Comparison of ENCODE assay signal across 16 cellular contexts in genomic region chr4:134145369-134145768, GRCh38. TPM values are rescaled to one million over a fixed set of nuclear protein-coding genes. Genes with fewer than 3 reads are reported as not detected.
DNase-seq lines count a peak whose midpoint lies in the region; ATAC-seq and TF ChIP-seq lines count a peak whose summit lies in the region.
"Had no signal": no experiment of that assay in that cellular context is flagged by ENCODE, and none has a peak within 500 bp of the region (broad histone marks: within the 10 kb centered on the region; RNA-seq: fewer than 3 reads in every experiment).

No MANE protein-coding gene starts in this region.

- H3K9ac ChIP-seq in HUES48 (ENCODE audit: low read depth, low read length) (no peak overlapping the region), smooth muscle cell (ENCODE audit: low read depth) (no peak overlapping the region)
- H3K9ac ChIP-seq: GM23248 had no signal

- no peak overlapping the region for H3K4me3 Mint-ChIP-seq in WTC11
- H3K4me3 Mint-ChIP-seq: CD4-positive, alpha-beta memory T cell; H9 had no signal

- WGBS in smooth muscle cell (ENCODE audit: low lambda C conversion rate), result 27% methylated on average over 2 of the region's 2 CpGs

- H3K27me3 ChIP-seq in HUES48 (ENCODE audit: control insufficient read depth, insufficient read depth, low read length) (no peaks in the 10 kb centered on the region), smooth muscle cell (ENCODE audit: low read depth) (no peaks in the 10 kb centered on the region), ascending aorta (no peaks in the 10 kb centered on the region)

- H3K4me1 Mint-ChIP-seq in WTC11, result peaks cover 28% of the 10 kb centered on the region
- H3K4me1 Mint-ChIP-seq: CD4-positive, alpha-beta memory T cell had no signal

- no peaks in the 10 kb centered on the region for H3K79me2 ChIP-seq in smooth muscle cell (ENCODE audit: low read depth)

- peak overlapping the region; percentile 35; the same call in 1 of the 2 replicates for H3K4me3 ChIP-seq in HUES48 (ENCODE audit: low read depth, low read length)
- no peak overlapping the region for H3K4me3 ChIP-seq in smooth muscle cell
- H3K4me3 ChIP-seq in ascending aorta, result no peak overlapping the region
- H3K4me3 ChIP-seq: GM12878, GM23248 had no signal

- H3K9me3 Mint-ChIP-seq in WTC11, result no peaks in the 10 kb centered on the region
- H3K9me3 Mint-ChIP-seq: H9 had no signal

- H3K4me1 ChIP-seq in HUES48 (ENCODE audit: control insufficient read depth, insufficient read depth, low read length) (peaks cover 19% of the 10 kb centered on the region), smooth muscle cell (ENCODE audit: low read depth) (no peaks in the 10 kb centered on the region), ascending aorta (no peaks in the 10 kb centered on the region)

- H3K36me3 ChIP-seq in HUES48 (ENCODE audit: control insufficient read depth, insufficient read depth, low read length), result no peaks in the 10 kb centered on the region
- H3K36me3 ChIP-seq in smooth muscle cell (ENCODE audit: low read depth), result no peaks in the 10 kb centered on the region
- H3K36me3 ChIP-seq in ascending aorta, result no peaks in the 10 kb centered on the region

- CTCF ChIA-PET in WTC11 (lab: Charles Lee), result no interaction called here

- no peaks in the 10 kb centered on the region for H3K36me3 Mint-ChIP-seq in WTC11
- H3K36me3 Mint-ChIP-seq: CD4-positive, alpha-beta memory T cell had no signal

- DNase-seq in NCI-H69 (lab: John Stamatoyannopoulos, UW), result peak; percentile 4
- no peak for DNase-seq in WTC11 (ENCODE audit: low spot score)
- no peak for DNase-seq in smooth muscle cell (lab: John Stamatoyannopoulos, UW; ENCODE audit: unreplicated experiment)
- no peak for DNase-seq in SHP77 treated with DMSO at 0.1 percent for 48 hours (lab: John Stamatoyannopoulos, UW)
- DNase-seq in dedifferentiated amniotic fluid mesenchymal stem cell (ENCODE audit: extremely low spot score), result no peak
- no peak for DNase-seq in ascending aorta (ENCODE audit: low spot score in 2 of 2)
- DNase-seq: C1 segment of cervical spinal cord; Calu3; CD4-positive, alpha-beta memory T cell; DMS153; DND-41; GM23248; H9 had no signal

- no peak overlapping the region for H3K4me2 ChIP-seq in smooth muscle cell

- peaks cover 37% of the 10 kb centered on the region for H3K27me3 Mint-ChIP-seq in WTC11 (ENCODE audit: low read depth)
- H3K27me3 Mint-ChIP-seq: CD4-positive, alpha-beta memory T cell had no signal

- peak overlapping the region; percentile 20 for H3K27ac ChIP-seq in HUES48 (ENCODE audit: low read depth, low read length)
- H3K27ac ChIP-seq in smooth muscle cell (ENCODE audit: low read depth), result no peak overlapping the region
- H3K27ac ChIP-seq in ascending aorta, result no peak overlapping the region
- H3K27ac ChIP-seq: GM23248 had no signal

- no peak overlapping the region for H3K27ac Mint-ChIP-seq in WTC11
- H3K27ac Mint-ChIP-seq: CD4-positive, alpha-beta memory T cell; H9 had no signal

- POLR2A ChIA-PET in WTC11 (lab: Charles Lee), result no interaction called here

- H3K9me3 ChIP-seq in HUES48 (ENCODE audit: control insufficient read depth, insufficient read depth, low read length), result 0 out of 2 replicates have a peak, but pooled peaks cover 6% of the 10 kb centered on the region
- H3K9me3 ChIP-seq in smooth muscle cell (replicated peaks; ENCODE audit: low read depth), result no peaks in the 10 kb centered on the region
- H3K9me3 ChIP-seq in ascending aorta, result no peaks in the 10 kb centered on the region

- TF ChIP-seq CTCF in WTC11 (IDR thresholded peaks at IDR 0.05), result no peak
- TF ChIP-seq CTCF in smooth muscle cell (IDR thresholded peaks at IDR 0.05; ENCODE audit: borderline replicate concordance, insufficient read depth, poor library complexity, severe bottlenecking), result no peak
- no peak for TF ChIP-seq CTCF in ascending aorta (IDR thresholded peaks at IDR 0.05)

- peak overlapping the region; percentile 16 for H2AFZ ChIP-seq in smooth muscle cell (ENCODE audit: low read depth)
- H2AFZ ChIP-seq: GM23248 had no signal

- ATAC-seq in WTC11, result peak; percentile 60; the same call in 1 of the 2 replicates
- ATAC-seq: GM12878, HCT116 had no signal

- no peaks in the 10 kb centered on the region for H3F3A ChIP-seq in smooth muscle cell (ENCODE audit: low read depth)

- intact Hi-C loops in ascending aorta (cut with DNase I), result no loop called here

- H4K20me1 ChIP-seq in smooth muscle cell (ENCODE audit: low read depth), result no peaks in the 10 kb centered on the region

TF ChIP-seq in WTC11, 78 proteins besides CTCF, POLR2A, EP300 and RAD21:
- TF ChIP-seq NFATC4 (CRISPR knock-in tag; IDR thresholded peaks at IDR 0.05) (no peak), EMX1 (CRISPR knock-in tag; IDR thresholded peaks at IDR 0.05) (no peak), GABPB1 (CRISPR knock-in tag; IDR thresholded peaks at IDR 0.05) (no peak), TP53 (CRISPR knock-in tag; IDR thresholded peaks at IDR 0.05) (no peak), PREB (CRISPR knock-in tag; IDR thresholded peaks at IDR 0.05; ENCODE audit: borderline replicate concordance) (no peak), RORB (CRISPR knock-in tag; IDR thresholded peaks at IDR 0.05) (no peak), GTF2I (CRISPR knock-in tag; conservative IDR thresholded peaks at IDR 0.05) (no peak), ZBTB43 (CRISPR knock-in tag; IDR thresholded peaks at IDR 0.05) (no peak), MAX (CRISPR knock-in tag; IDR thresholded peaks at IDR 0.05) (no peak), ETV6 (CRISPR knock-in tag; IDR thresholded peaks at IDR 0.05) (no peak), ZNF425 (CRISPR knock-in tag; conservative IDR thresholded peaks at IDR 0.05) (no peak)
- TF ChIP-seq, protein P1, sequence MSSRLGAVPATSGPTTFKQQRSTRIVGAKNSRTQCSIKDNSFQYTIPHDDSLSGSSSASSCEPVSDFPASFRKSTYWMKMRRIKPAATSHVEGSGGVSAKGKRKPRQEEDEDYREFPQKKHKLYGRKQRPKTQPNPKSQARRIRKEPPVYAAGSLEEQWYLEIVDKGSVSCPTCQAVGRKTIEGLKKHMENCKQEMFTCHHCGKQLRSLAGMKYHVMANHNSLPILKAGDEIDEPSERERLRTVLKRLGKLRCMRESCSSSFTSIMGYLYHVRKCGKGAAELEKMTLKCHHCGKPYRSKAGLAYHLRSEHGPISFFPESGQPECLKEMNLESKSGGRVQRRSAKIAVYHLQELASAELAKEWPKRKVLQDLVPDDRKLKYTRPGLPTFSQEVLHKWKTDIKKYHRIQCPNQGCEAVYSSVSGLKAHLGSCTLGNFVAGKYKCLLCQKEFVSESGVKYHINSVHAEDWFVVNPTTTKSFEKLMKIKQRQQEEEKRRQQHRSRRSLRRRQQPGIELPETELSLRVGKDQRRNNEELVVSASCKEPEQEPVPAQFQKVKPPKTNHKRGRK (CRISPR knock-in tag; IDR thresholded peaks at IDR 0.05; ENCODE audit: borderline replicate concordance), result no peak

RNA-seq across cellular contexts. Expression of gene PABPC4L, which starts 56.2 kb away (rescaled TPM):
- total RNA-seq in WTC11 (2021) (3.6 to 4.1 TPM (median 3.8 TPM) in 3 replicates), smooth muscle cell (50.2 and 60.9 TPM in 2 replicates), ascending aorta (1.3 TPM)
- 9.1 and 14.2 TPM in 2 replicates for polyA plus RNA-seq in smooth muscle cell
- total RNA-seq: Calu3; CD4-positive, alpha-beta memory T cell; GM12878 had no signal
- polyA plus RNA-seq: CD4-positive, alpha-beta memory T cell; GM12878 had no signal

Comparison
In these comparisons a context has a peak if more than half of its experiments do, and no peak if none do; other contexts are left out.
1. RNA of gene PABPC4L, which starts 56.2 kb away (total RNA-seq): 50.2 to 60.9 TPM in smooth muscle cell; 3.6 to 4.1 TPM in WTC11 and 1.3 TPM in ascending aorta (single experiment); every median in the first group is over 10 times any median in the second.